In genomic region chr2:169853041-169853668, GRCh38 we compare ENCODE assay signal across 17 cellular contexts.
"Had no signal": no experiment of that assay in that cellular context is flagged by ENCODE, and none has a peak within 500 bp of the region (broad histone marks: within the 10 kb centered on the region; RNA-seq: fewer than 3 reads in every experiment).

No MANE protein-coding gene starts in this region.

- H3K4me1 Mint-ChIP-seq: neural progenitor cell had no signal

- H3K4me3 Mint-ChIP-seq: activated CD4-positive, alpha-beta memory T cell treated with anti-CD3 and anti-CD28 coated beads, Interleukin-2, amount 10 ng/mL, durations not matched to agents 7 days and 5 days; activated naive CD8-positive, alpha-beta T cell treated with anti-CD3 and anti-CD28 coated beads, Interleukin-2, amount 50 U/mL, for 24 hours; activated T-cell treated with anti-CD3 and anti-CD28 coated beads, Interleukin-2, amount 50 U/mL, for 72 hours; neural progenitor cell had no signal

- DNase-seq: activated CD4-positive, alpha-beta memory T cell treated with anti-CD3 and anti-CD28 coated beads, Interleukin-2, amount 10 ng/mL, durations not matched to agents 7 days and 5 days; activated CD4-positive, alpha-beta T cell treated with anti-CD3 and anti-CD28 coated beads for 1 hour; activated naive CD4-positive, alpha-beta T cell; activated naive CD8-positive, alpha-beta T cell treated with anti-CD3 and anti-CD28 coated beads, Interleukin-2, amount 50 U/mL, for 24 hours; activated T-cell treated with anti-CD3 and anti-CD28 coated beads, Interleukin-2, amount 50 U/mL, for 72 hours; foreskin keratinocyte; heart right ventricle; kidney; left ventricle myocardium superior; mesendoderm; pancreas; stimulated activated CD4-positive, alpha-beta T cell treated with anti-CD3 and anti-CD28 coated beads, Interleukin-4, amount 100 ng/mL, for 24 hours; stomach; T-helper 9 cell had no signal

- H3K4me1 ChIP-seq: ascending aorta, foreskin keratinocyte, pancreas had no signal

- H3K27me3 Mint-ChIP-seq: activated CD4-positive, alpha-beta memory T cell treated with anti-CD3 and anti-CD28 coated beads, Interleukin-2, amount 10 ng/mL, durations not matched to agents 7 days and 5 days; activated naive CD8-positive, alpha-beta T cell treated with anti-CD3 and anti-CD28 coated beads, Interleukin-2, amount 50 U/mL, for 24 hours had no signal

- H3K9me3 Mint-ChIP-seq: activated naive CD8-positive, alpha-beta T cell treated with anti-CD3 and anti-CD28 coated beads, Interleukin-2, amount 50 U/mL, for 24 hours; activated T-cell treated with anti-CD3 and anti-CD28 coated beads, Interleukin-2, amount 50 U/mL, for 72 hours had no signal

- H3K27me3 ChIP-seq: ascending aorta, foreskin keratinocyte, heart right ventricle, neural progenitor cell, pancreas, stomach had no signal

- H3K9me3 ChIP-seq: ascending aorta, pancreas, thoracic aorta had no signal

- ATAC-seq: activated naive CD8-positive, alpha-beta T cell treated with anti-CD3 and anti-CD28 coated beads, Interleukin-2, amount 50 U/mL, for 24 hours; activated T-cell treated with anti-CD3 and anti-CD28 coated beads, Interleukin-2, amount 50 U/mL, for 72 hours; foreskin keratinocyte; heart right ventricle; left ventricle myocardium superior; pancreas had no signal

- H3K27ac Mint-ChIP-seq: activated CD4-positive, alpha-beta memory T cell treated with anti-CD3 and anti-CD28 coated beads, Interleukin-2, amount 10 ng/mL, durations not matched to agents 7 days and 5 days; activated naive CD8-positive, alpha-beta T cell treated with anti-CD3 and anti-CD28 coated beads, Interleukin-2, amount 50 U/mL, for 24 hours; activated T-cell treated with anti-CD3 and anti-CD28 coated beads, Interleukin-2, amount 50 U/mL, for 72 hours; neural progenitor cell had no signal

- H3K27ac ChIP-seq: ascending aorta, foreskin keratinocyte, heart right ventricle, neural progenitor cell, pancreas, stomach, thoracic aorta had no signal

- H3K4me3 ChIP-seq: ascending aorta, heart right ventricle, neural progenitor cell, pancreas, stomach, thoracic aorta had no signal
